ENCODE assay signal across 20 cellular contexts in the genomic region with DNA sequence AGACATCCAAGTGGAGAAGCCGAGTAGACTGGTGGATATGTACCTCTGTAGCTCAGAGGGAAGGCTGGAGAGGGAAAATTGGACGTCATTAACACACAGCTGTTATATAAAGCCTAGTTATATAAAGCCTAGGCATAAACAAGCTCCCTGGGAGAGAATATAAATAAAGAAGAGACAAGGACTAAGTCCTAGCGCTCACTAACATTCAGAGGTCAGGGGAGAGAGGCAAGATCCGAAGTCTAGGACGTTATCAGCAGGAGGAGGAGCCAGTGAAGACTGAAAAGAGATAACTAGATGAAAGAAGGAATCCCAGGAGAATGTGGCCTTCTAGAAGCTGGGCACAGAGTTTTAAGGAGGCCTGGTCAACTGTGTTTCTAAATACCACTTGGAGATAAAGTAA. TPM values are rescaled to one million over a fixed set of nuclear protein-coding genes. Genes with fewer than 3 reads are reported as not detected.
A peak's percentile ranks its signal among the peaks of the same experiment; 100 is the strongest.
DNase-seq lines count a peak whose midpoint lies in the region; ATAC-seq, FAIRE-seq and TF ChIP-seq lines count a peak whose summit lies in the region.
"Had no signal": no experiment of that assay in that cellular context is flagged by ENCODE, and none has a peak within 500 bp of the region (broad histone marks: within the 10 kb centered on the region; RNA-seq: fewer than 3 reads in every experiment).

No MANE protein-coding gene starts in this region.

- no peaks in the 10 kb centered on the region for H3K9me3 Mint-ChIP-seq in endodermal cell

- no peak overlapping the region for H3K4me2 ChIP-seq in HepG2 (ENCODE audit: low read depth, low read length)
- H3K4me2 ChIP-seq: A549 had no signal

- H3K27ac Mint-ChIP-seq in endodermal cell = peak overlapping the region; percentile 76

- no TSS peak for BruUV-seq in HepG2 (replicated peaks; lab: Mats Ljungman, UMichigan)

- no peak overlapping the region for H3K4me3 Mint-ChIP-seq in endodermal cell

- ATAC-seq in Right ventricle myocardium superior (ENCODE audit: poor library complexity) (peak; percentile 57), HepG2 (peak; percentile 57)
- ATAC-seq: A549, GM12878 had no signal

- TF ChIP-seq EP300 in HepG2 (IDR thresholded peaks at IDR 0.05; ENCODE audit: low read depth in 2 of 2, low read length in 2 of 2) = no peak
- no peak for TF ChIP-seq EP300 in HepG2 (CRISPR knock-in tag; IDR thresholded peaks at IDR 0.05; ENCODE audit: borderline replicate concordance)

- no peaks in the 10 kb centered on the region for H3K79me2 ChIP-seq in HepG2 (ENCODE audit: insufficient read depth, low read length)

- no peak overlapping the region for H3K9ac ChIP-seq in endodermal cell (ENCODE audit: extremely low read depth, low read length, poor library complexity, severe bottlenecking)
- H3K9ac ChIP-seq in HepG2 (ENCODE audit: insufficient read depth, low read depth, low read length) = no peak overlapping the region

- TF ChIP-seq POLR2A in HepG2 (IDR thresholded peaks at IDR 0.05; ENCODE audit: insufficient read depth in 1 of 2, low read depth in 2 of 2, low read length in 2 of 2) = no peak
- TF ChIP-seq POLR2A in testis (IDR thresholded peaks at IDR 0.05) = no peak

- intact Hi-C loops in Right ventricle myocardium superior (cut with DNase I) (no loop called here), cardiac septum (cut with DNase I) (no loop called here), HepG2 (cut with micrococcal nuclease; ENCODE audit: unreplicated experiment) (no loop called here), testis (cut with DNase I; ENCODE audit: low total_unique reads) (no loop called here)

- H3K9me3 ChIP-seq in endodermal cell (ENCODE audit: control insufficient read depth, low read length) = no peaks in the 10 kb centered on the region
- no peaks in the 10 kb centered on the region for H3K9me3 ChIP-seq in HepG2 (ENCODE audit: low read length)
- no peaks in the 10 kb centered on the region for H3K9me3 ChIP-seq in testis
- H3K9me3 ChIP-seq: A549 had no signal

- peaks cover 25% of the 10 kb centered on the region for H3K36me3 Mint-ChIP-seq in endodermal cell (ENCODE audit: low read depth)

- no peaks in the 10 kb centered on the region for H4K20me1 ChIP-seq in HepG2 (ENCODE audit: insufficient read depth, low read length)

- H3K36me3 ChIP-seq in endodermal cell (ENCODE audit: control insufficient read depth, insufficient read depth, low read length) (peaks cover 22% of the 10 kb centered on the region), HepG2 (replicated peaks in 1 of 2; ENCODE audit: control insufficient read depth in 1 of 2, insufficient read depth in 2 of 2, low read length in 2 of 2) (peaks cover 11 to 38% of the 10 kb centered on the region in 2 experiments), testis (ENCODE audit: low read depth, missing control alignments) (no peaks in the 10 kb centered on the region)

- H3K4me1 ChIP-seq in endodermal cell (ENCODE audit: control insufficient read depth, insufficient read depth, low read length) (no peaks in the 10 kb centered on the region), HepG2 (ENCODE audit: insufficient read depth, low read length) (peaks cover 40% of the 10 kb centered on the region), testis (no peaks in the 10 kb centered on the region)
- H3K4me1 ChIP-seq: A549 had no signal

- no peak for DNase-seq in Right ventricle myocardium superior
- DNase-seq in cardiac septum (ENCODE audit: low spot score) = no peak
- no peak for DNase-seq in endodermal cell
- peak; percentile 26 for DNase-seq in HepG2 (ENCODE audit: low spot score)
- DNase-seq in testis = peak; percentile 29
- DNase-seq in CD1c-positive myeloid dendritic cell (ENCODE audit: extremely low spot score) = no peak
- no peak for DNase-seq in DMS 273 (lab: John Stamatoyannopoulos, UW; ENCODE audit: unreplicated experiment)
- DNase-seq in NCI-H2081 treated with DMSO at 0.1 percent for 48 hours (lab: John Stamatoyannopoulos, UW) = no peak
- DNase-seq: COR-L47; DMS79; HCEC 1CT; NCI-H2029; NCI-H226; NCI-H526 treated with DMSO at 0.1 percent for 48 hours; NK-92 treated with Interleukin-12 subunit alpha and Interleukin-12 subunit beta, amount 100 ng/mL, for 24 hours had no signal

- peaks cover 10% of the 10 kb centered on the region for H3K4me1 Mint-ChIP-seq in endodermal cell

- TF ChIP-seq CTCF in endodermal cell (conservative IDR thresholded peaks at IDR 0.05) (no peak), HepG2 (CRISPR knock-in tag; IDR thresholded peaks at IDR 0.05) (no peak), testis (IDR thresholded peaks at IDR 0.05) (no peak)

- 61 to 76% methylated on average over 4 to 5 of the region's 5 CpGs for WGBS in endodermal cell (ENCODE audit: insufficient coverage in 1 of 2, insufficient read length in 1 of 2), 2 experiments
- WGBS in HepG2 (ENCODE audit: low lambda C conversion rate) = 44% methylated on average over 5 of the region's 5 CpGs
- WGBS in testis, 2 donors = 52 to 70% methylated on average over 5 of the region's 5 CpGs

- no peak overlapping the region for H2AFZ ChIP-seq in HepG2 (ENCODE audit: low read length)

- CTCF ChIA-PET in HepG2 (lab: Yijun Ruan, JAX; ENCODE audit: low intra/inter-chr PET ratio, low total read pairs) = no interaction called here

- in situ Hi-C loops in HepG2 (cut with HindIII; ENCODE audit: extremely low pct_ligation_motif_present, low pct_unique_long_range_greater_than_20kb) = no loop called here

- H3K4me3 ChIP-seq in endodermal cell (ENCODE audit: low read length) (no peak overlapping the region), HepG2 (replicated peaks in 1 of 3; ENCODE audit: insufficient read depth in 1 of 3, low read depth in 2 of 3, low read length in 3 of 3) (no peak overlapping the region), testis (no peak overlapping the region)
- H3K4me3 ChIP-seq: A549, GM12878 had no signal

- H3K27ac ChIP-seq in endodermal cell (ENCODE audit: low read depth, low read length) (no peak overlapping the region), HepG2 (ENCODE audit: extremely low read length, insufficient read depth, low read length) (peak overlapping the region; percentile 52), testis (no peak overlapping the region)
- H3K27ac ChIP-seq: A549, C4-2B had no signal

- no peaks in the 10 kb centered on the region for H3K27me3 ChIP-seq in endodermal cell (ENCODE audit: control insufficient read depth, insufficient read depth, low read length, poor library complexity, severe bottlenecking)
- no peaks in the 10 kb centered on the region for H3K27me3 ChIP-seq in HepG2 (ENCODE audit: control insufficient read depth in 1 of 2, insufficient read depth in 2 of 2, low read length in 2 of 2)
- H3K27me3 ChIP-seq in testis = no peaks in the 10 kb centered on the region

- no peak for TF ChIP-seq RAD21 in HepG2 (CRISPR knock-in tag; IDR thresholded peaks at IDR 0.05)

- no peaks in the 10 kb centered on the region for H3K27me3 Mint-ChIP-seq in endodermal cell (ENCODE audit: insufficient read depth)

- no peak for FAIRE-seq in HepG2 (lab: Jason Lieb, UNC)
- FAIRE-seq: A549, GM12878, GM18507, GM19239 had no signal

- POLR2A ChIA-PET in HepG2 (lab: Yijun Ruan, JAX) = no interaction called here

TF ChIP-seq in HepG2, 621 proteins besides CTCF, POLR2A, EP300 and RAD21 (continues in another document):
- TF ChIP-seq, protein P1, sequence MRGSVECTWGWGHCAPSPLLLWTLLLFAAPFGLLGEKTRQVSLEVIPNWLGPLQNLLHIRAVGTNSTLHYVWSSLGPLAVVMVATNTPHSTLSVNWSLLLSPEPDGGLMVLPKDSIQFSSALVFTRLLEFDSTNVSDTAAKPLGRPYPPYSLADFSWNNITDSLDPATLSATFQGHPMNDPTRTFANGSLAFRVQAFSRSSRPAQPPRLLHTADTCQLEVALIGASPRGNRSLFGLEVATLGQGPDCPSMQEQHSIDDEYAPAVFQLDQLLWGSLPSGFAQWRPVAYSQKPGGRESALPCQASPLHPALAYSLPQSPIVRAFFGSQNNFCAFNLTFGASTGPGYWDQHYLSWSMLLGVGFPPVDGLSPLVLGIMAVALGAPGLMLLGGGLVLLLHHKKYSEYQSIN (CRISPR knock-in tag; IDR thresholded peaks at IDR 0.05; ENCODE audit: borderline replicate concordance) = no peak

RNA-seq across cellular contexts. Expression of gene NOL10, which starts 55.3 kb away (rescaled TPM):
- total RNA-seq in Right ventricle myocardium superior (17.9 TPM), cardiac septum (18.5 TPM), endodermal cell (10 to 100 TPM; 25.0 to 28.3 TPM), HepG2 (2016; rRNA removed; fragmentation: Illumina TruSeq; extraction: Trizol) (63.0 and 93.7 TPM in 2 replicates), testis (10 to 100 TPM; 31.3 to 35.6 TPM)
- polyA plus RNA-seq in endodermal cell (2013, experiment 1 of 2) = 19.5 TPM
- polyA plus RNA-seq in endodermal cell (2013, experiment 2 of 2) = 19.6 TPM
- 30.6 and 36.8 TPM in 2 replicates for total RNA-seq in HepG2 (2016; cell fraction: cytosol; rRNA removed; fragmentation: Illumina TruSeq; extraction: Trizol; ENCODE audit: low read depth)
- total RNA-seq in HepG2 (2016; cell fraction: insoluble cytoplasmic fraction; rRNA removed; fragmentation: Illumina TruSeq; extraction: Trizol) = 58.7 and 94.5 TPM in 2 replicates
- total RNA-seq in HepG2 (2016; cell fraction: membrane; rRNA removed; fragmentation: Illumina TruSeq; extraction: Trizol) = 26.0 and 30.7 TPM in 2 replicates
- 48.0 TPM in 2 replicates for total RNA-seq in HepG2 (2016; cell fraction: nucleus; rRNA removed; fragmentation: Illumina TruSeq; extraction: Trizol)
- polyA plus RNA-seq in HepG2 (2011; rRNA removed) (20.1 and 23.0 TPM in 2 replicates), testis (ENCODE audit: insufficient read depth, low read depth, low replicate concordance) (20.4 TPM)
- polyA plus RNA-seq in HepG2 (2011; cell fraction: cytosol; rRNA removed) = 9.8 and 14.8 TPM in 2 replicates
- 13.3 and 15.1 TPM in 2 replicates for polyA plus RNA-seq in HepG2 (2011; cell fraction: nucleus; rRNA removed)
- 20.6 and 28.7 TPM in 2 replicates for polyA plus RNA-seq in HepG2 (2012)
- 7.3 and 8.1 TPM in 2 replicates for polyA plus RNA-seq in HepG2 (2016; cell fraction: cytosol; fragmentation: Illumina TruSeq; extraction: Trizol; ENCODE audit: low read depth)
- 76.1 and 78.2 TPM in 2 replicates for polyA plus RNA-seq in HepG2 (2016; cell fraction: insoluble cytoplasmic fraction; fragmentation: Illumina TruSeq; extraction: Trizol; ENCODE audit: low read depth)
- 13.2 and 13.8 TPM in 2 replicates for polyA plus RNA-seq in HepG2 (2016; cell fraction: membrane; fragmentation: Illumina TruSeq; extraction: Trizol; ENCODE audit: low read depth)
- polyA plus RNA-seq in HepG2 (2016; cell fraction: nucleus; fragmentation: Illumina TruSeq; extraction: Trizol; ENCODE audit: insufficient read depth, low read depth) = 41.1 and 41.6 TPM in 2 replicates
- 20.5 and 33.9 TPM in 2 replicates for polyA minus RNA-seq in HepG2 (2011; rRNA and poly(A)+ RNA removed; ENCODE audit: low replicate concordance)
- polyA minus RNA-seq in HepG2 (2011; cell fraction: cytosol; rRNA and poly(A)+ RNA removed) = 24.4 and 25.4 TPM in 2 replicates
- polyA minus RNA-seq in HepG2 (2011; cell fraction: nucleus; rRNA and poly(A)+ RNA removed) = 53.0 and 56.7 TPM in 2 replicates

Comparison
In these comparisons a context has a peak if more than half of its experiments do, and no peak if none do; other contexts are left out.
1. DNase-seq: peak in HepG2 (single experiment) and testis (single experiment); none in Right ventricle myocardium superior (single experiment), cardiac septum (single experiment), endodermal cell (single experiment), CD1c-positive myeloid dendritic cell (single experiment), DMS 273 (single experiment) and NCI-H2081 treated with DMSO at 0.1 percent for 48 hours (single experiment).